In the genomic region with DNA sequence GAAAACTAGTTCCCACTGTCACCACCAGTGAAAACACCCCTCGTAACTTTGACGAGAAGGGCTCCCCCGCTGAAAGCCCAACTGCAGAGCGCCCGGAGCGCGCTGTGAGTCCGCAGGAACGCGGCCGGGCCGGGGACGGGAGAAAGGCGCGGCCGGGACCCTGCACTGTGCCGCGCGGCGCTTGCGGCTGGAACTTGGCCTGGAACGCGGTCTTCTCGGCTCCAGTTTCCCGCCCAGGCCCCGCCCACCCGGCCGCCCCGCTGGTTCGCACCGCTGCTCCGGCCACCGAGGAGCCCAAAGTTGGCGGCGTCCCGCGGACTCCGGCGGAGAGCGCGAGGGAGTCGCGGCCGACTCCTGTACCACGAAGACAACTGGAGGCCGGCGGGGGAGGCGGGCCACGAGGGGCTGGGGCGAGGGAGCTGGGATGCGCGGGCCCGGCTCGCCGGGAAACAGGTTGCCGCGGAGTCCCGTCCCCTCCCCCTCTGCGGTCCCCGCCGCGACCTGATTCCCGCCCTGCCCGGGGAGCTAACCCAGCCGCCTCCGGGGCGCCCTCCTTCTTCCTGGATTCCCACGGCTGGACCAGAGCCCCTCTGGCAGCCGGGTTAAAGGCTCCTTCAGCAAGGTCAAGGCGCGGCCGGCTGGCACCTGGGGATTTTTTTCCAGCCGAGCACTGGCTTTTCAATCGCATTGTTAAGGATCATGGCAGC, we compare ENCODE assay signal across 1 cellular context.
TF ChIP-seq lines count a peak whose summit lies in the region.

No MANE protein-coding gene starts in this region.

TF ChIP-seq in HEK293, 187 proteins besides CTCF, POLR2A, EP300 and RAD21 (continued from another document):
- TF ChIP-seq ZNF292 (tag by site-specific recombination; IDR thresholded peaks at IDR 0.05; ENCODE audit: borderline replicate concordance, low read depth) (no peak), ZEB2 (tag by site-specific recombination; IDR thresholded peaks at IDR 0.05) (peak; percentile 35; the same call in 1 of the 2 replicates), SP2 (tag by site-specific recombination; IDR thresholded peaks at IDR 0.05) (peak; percentile 57)
TF ChIP-seq in HEK293: peak in this region for 41.
